Comparison of ENCODE assay signal across 23 cellular contexts in genomic region chr13:72151241-72151640, GRCh38.
DNase-seq lines count a peak whose midpoint lies in the region; ATAC-seq and TF ChIP-seq lines count a peak whose summit lies in the region.
"Had no signal": no experiment of that assay in that cellular context is flagged by ENCODE, and none has a peak within 500 bp of the region (broad histone marks: within the 10 kb centered on the region; RNA-seq: fewer than 3 reads in every experiment).

No MANE protein-coding gene starts in this region.

- no peak for ATAC-seq in right lobe of liver
- ATAC-seq in foreskin keratinocyte = peak; percentile 72
- ATAC-seq in GM21528 (IDR thresholded peaks at IDR 0.05; ENCODE audit: low FRiP score, unreplicated experiment) = no peak
- no peak for ATAC-seq in heart right ventricle
- ATAC-seq in heart left ventricle = no peak
- no peak for ATAC-seq in GM19351 (IDR thresholded peaks at IDR 0.05; ENCODE audit: unreplicated experiment)
- ATAC-seq: activated CD4-positive, alpha-beta T cell treated with anti-CD3 and anti-CD28 coated beads for 36 hours; natural killer cell; stimulated activated memory B cell treated with anti-CD40 and anti-IgM and Interleukin-4, amounts not matched to agents 10 μg/mL and 1 μg/mL and 100 μg/mL, for 72 hours had no signal

- H3K9ac ChIP-seq in liver (ENCODE audit: low read depth in 1 of 2, low read length in 2 of 2) = no peak overlapping the region
- H3K9ac ChIP-seq: GM23248 had no signal

- TF ChIP-seq CTCF in liver (IDR thresholded peaks at IDR 0.05; ENCODE audit: low read depth, low read length, missing input control) (no peak), right lobe of liver (IDR thresholded peaks at IDR 0.05) (no peak), foreskin keratinocyte (conservative IDR thresholded peaks at IDR 0.05) (no peak), heart right ventricle (IDR thresholded peaks at IDR 0.05) (no peak), heart left ventricle (IDR thresholded peaks at IDR 0.05) (no peak)

- H3K4me1 ChIP-seq in liver (ENCODE audit: control insufficient read depth in 4 of 4, insufficient read depth in 4 of 4, low read length in 3 of 4) = no peaks in the 10 kb centered on the region
- H3K4me1 ChIP-seq in right lobe of liver = no peaks in the 10 kb centered on the region
- H3K4me1 ChIP-seq in foreskin keratinocyte = peaks cover 8% of the 10 kb centered on the region
- H3K4me1 ChIP-seq in heart right ventricle = no peaks in the 10 kb centered on the region
- no peaks in the 10 kb centered on the region for H3K4me1 ChIP-seq in heart left ventricle
- H3K4me1 ChIP-seq: prostate gland, SJSA1, tibial artery had no signal

- H3K9me3 ChIP-seq in liver (ENCODE audit: control insufficient read depth in 4 of 4, low read length in 3 of 4) (no peaks in the 10 kb centered on the region), right lobe of liver (no peaks in the 10 kb centered on the region), heart right ventricle (no peaks in the 10 kb centered on the region), heart left ventricle (peaks cover 0 to 5% (median 0%) of the 10 kb centered on the region in 12 donors)
- H3K9me3 ChIP-seq: prostate gland, SJSA1, tibial artery had no signal

- WGBS in liver = 70% methylated on average over 2 of the region's 2 CpGs
- WGBS in right lobe of liver (ENCODE audit: insufficient coverage, low coverage, low lambda C conversion rate, missing lambda C conversion rate) = 36% methylated on average over 2 of the region's 2 CpGs
- 30 to 47% methylated on average over 2 of the region's 2 CpGs for WGBS in heart right ventricle, 2 donors
- whole genome bisulfite sequencing in heart left ventricle, 4 donors = 28 to 45% (median 31%) methylated on average over 2 of the region's 2 CpGs

- H3K4me3 ChIP-seq in liver (ENCODE audit: low read depth in 1 of 3, low read length in 3 of 3) = no peak overlapping the region
- H3K4me3 ChIP-seq in right lobe of liver = no peak overlapping the region
- no peak overlapping the region for H3K4me3 ChIP-seq in heart right ventricle
- no peak overlapping the region for H3K4me3 ChIP-seq in heart left ventricle
- H3K4me3 ChIP-seq: cardiac muscle cell, GM23248, lung, prostate gland, SJSA1, tibial artery had no signal

- no peaks in the 10 kb centered on the region for H3K27me3 ChIP-seq in liver (ENCODE audit: control insufficient read depth in 4 of 4, insufficient read depth in 4 of 4, low read length in 3 of 4)
- H3K27me3 ChIP-seq in right lobe of liver = no peaks in the 10 kb centered on the region
- H3K27me3 ChIP-seq in foreskin keratinocyte = no peaks in the 10 kb centered on the region
- no peaks in the 10 kb centered on the region for H3K27me3 ChIP-seq in heart right ventricle
- no peaks in the 10 kb centered on the region for H3K27me3 ChIP-seq in heart left ventricle
- H3K27me3 ChIP-seq: cardiac muscle cell, SJSA1, tibial artery had no signal

- intact Hi-C loops in right lobe of liver (cut with DNase I) = no loop called here
- intact Hi-C loops in heart right ventricle (cut with DNase I) = no loop called here
- intact Hi-C loops in heart left ventricle (cut with DNase I) = no loop called here

- DNase-seq in right lobe of liver = no peak
- DNase-seq in astrocyte of the hippocampus (ENCODE audit: low read depth, low spot score) = peak; percentile 35
- peak; percentile 94 to 96 for DNase-seq in foreskin keratinocyte
- no peak for DNase-seq in heart right ventricle
- DNase-seq in heart left ventricle = no peak
- DNase-seq: activated CD4-positive, alpha-beta T cell treated with anti-CD3 and anti-CD28 coated beads for 36 hours; activated naive CD4-positive, alpha-beta T cell treated with anti-CD3 and anti-CD28 coated beads, Interleukin-2, amount 10 ng/mL, durations not matched to agents 7 days and 5 days; effector CD4-positive, alpha-beta T cell; GM23248; Karpas-422; natural killer cell; NCI-H446; stimulated activated CD4-positive, alpha-beta T cell treated with anti-CD3 and anti-CD28 coated beads, Interleukin-12 subunit alpha, Interleukin-12 subunit beta, amount 100 ng/mL, for 4 hours; T1000; tibial artery had no signal

- no peak overlapping the region for H3K27ac ChIP-seq in liver (ENCODE audit: low read depth in 1 of 2, low read length in 2 of 2)
- no peak overlapping the region for H3K27ac ChIP-seq in right lobe of liver
- H3K27ac ChIP-seq in foreskin keratinocyte = no peak overlapping the region
- H3K27ac ChIP-seq in heart right ventricle = no peak overlapping the region
- H3K27ac ChIP-seq in heart left ventricle = no peak overlapping the region
- H3K27ac ChIP-seq: cardiac muscle cell, GM23248, prostate gland, SJSA1, tibial artery had no signal

- no peak for TF ChIP-seq RAD21 in liver (IDR thresholded peaks at IDR 0.05)

- H3K36me3 ChIP-seq in liver (ENCODE audit: control insufficient read depth in 4 of 4, insufficient read depth in 3 of 4, low read depth in 1 of 4, low read length in 3 of 4) = no peaks in the 10 kb centered on the region
- H3K36me3 ChIP-seq in right lobe of liver = no peaks in the 10 kb centered on the region
- H3K36me3 ChIP-seq in heart right ventricle = no peaks in the 10 kb centered on the region
- no peaks in the 10 kb centered on the region for H3K36me3 ChIP-seq in heart left ventricle
- H3K36me3 ChIP-seq: cardiac muscle cell, prostate gland, SJSA1, tibial artery had no signal

- no peak for TF ChIP-seq POLR2A in right lobe of liver (IDR thresholded peaks at IDR 0.05)
- no peak for TF ChIP-seq POLR2A in heart left ventricle (IDR thresholded peaks at IDR 0.05)

TF ChIP-seq in liver, 16 proteins besides CTCF, POLR2A, EP300 and RAD21:
- TF ChIP-seq RXRA (IDR thresholded peaks at IDR 0.05) (peak; percentile 27 to 61), TAF1 (conservative IDR thresholded peaks at IDR 0.05) (no peak)

Comparison
In these comparisons a context has a peak if more than half of its experiments do, and no peak if none do; other contexts are left out.
1. DNase-seq: peak in astrocyte of the hippocampus (single experiment) and foreskin keratinocyte (2 of 2); none in right lobe of liver (0 of 3), heart right ventricle (0 of 2) and heart left ventricle (0 of 5).